In the genomic region with DNA sequence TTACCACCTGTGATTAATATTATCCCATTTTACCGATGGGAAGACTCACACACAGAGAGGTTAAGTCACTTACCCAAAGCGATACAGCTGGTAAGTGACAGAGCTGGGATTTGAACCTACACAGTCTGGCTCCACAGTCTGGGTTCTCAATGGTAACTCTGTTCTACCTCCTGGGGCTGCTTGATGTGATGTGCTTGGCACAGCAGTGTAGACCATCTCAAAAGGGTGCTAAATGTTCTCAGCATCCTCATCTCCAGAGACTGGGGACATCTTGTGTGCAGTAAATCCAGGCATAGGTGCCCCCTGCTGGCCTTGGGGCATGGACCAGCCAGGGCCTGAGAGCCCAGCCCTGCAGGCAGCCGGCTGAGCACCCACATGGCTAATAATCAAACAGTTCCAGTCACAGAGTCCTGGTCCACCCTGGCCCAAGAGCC, we compare ENCODE assay signal across 8 cellular contexts. TPM values are rescaled to one million over a fixed set of nuclear protein-coding genes. Genes with fewer than 3 reads are reported as not detected.
DNase-seq lines count a peak whose midpoint lies in the region; TF ChIP-seq lines count a peak whose summit lies in the region.

No MANE protein-coding gene starts in this region.

- no peak overlapping the region for H3K4me3 ChIP-seq in CD8-positive, alpha-beta memory T cell (ENCODE audit: low read length)
- no peak overlapping the region for H3K4me3 ChIP-seq in neuronal stem cell (ENCODE audit: low read length in 2 of 2)

- H4K5ac ChIP-seq in H9 (ENCODE audit: insufficient read length, low read depth, low read length), result no peak overlapping the region

- no peaks in the 10 kb centered on the region for H3K9me3 ChIP-seq in CD8-positive, alpha-beta memory T cell (ENCODE audit: low read length)
- no peaks in the 10 kb centered on the region for H3K9me3 ChIP-seq in H9 (ENCODE audit: control insufficient read depth, low read depth, low read length)
- H3K9me3 ChIP-seq in neuronal stem cell (replicated peaks in 1 of 2; ENCODE audit: control insufficient read depth in 2 of 2, insufficient read depth in 1 of 2, low read depth in 1 of 2, low read length in 2 of 2), result no peaks in the 10 kb centered on the region

- H3K4me2 ChIP-seq in H9 (ENCODE audit: insufficient read depth, insufficient read length, low read length) (no peak overlapping the region), neuronal stem cell (ENCODE audit: insufficient read depth, low read length, poor library complexity, severe bottlenecking) (no peak overlapping the region)

- peak in 4 of 5 donors; percentile 8 to 31 (median 26) for DNase-seq in CD8-positive, alpha-beta memory T cell
- DNase-seq in H9 (peak; percentile 58), RPMI8226 (peak; percentile 78), astrocyte of the hippocampus (ENCODE audit: low read depth, low spot score) (peak; percentile 73), islet precursor cell (peak; percentile 80), neuronal stem cell (ENCODE audit: low spot score) (no peak), NCI-H446 treated with DMSO at 0.1 percent for 48 hours (lab: John Stamatoyannopoulos, UW) (no peak)
- peak; percentile 41 for DNase-seq in stimulated activated CD8-positive, alpha-beta memory T cell treated with anti-CD3 and anti-CD28 coated beads, Interleukin-4, amount 100 ng/mL, for 24 hours (ENCODE audit: low read depth)

- no peak overlapping the region for H3K18ac ChIP-seq in H9 (ENCODE audit: insufficient read length, low read depth, low read length)
- H3K18ac ChIP-seq in neuronal stem cell (ENCODE audit: low read length), result no peak overlapping the region

- CTCF ChIA-PET in CD8-positive, alpha-beta memory T cell (lab: Charles Lee), result interaction anchor here (0.6 to 1.0 kb wide), 2 partner anchors 40 to 144 kb away, joined by 3 to 4 read pairs; no protein-coding TSS in a partner anchor

- no peak overlapping the region for H3K4ac ChIP-seq in H9 (ENCODE audit: low read depth, low read length)
- H3K4ac ChIP-seq in neuronal stem cell (ENCODE audit: low read length), result no peak overlapping the region

- H2BK120ac ChIP-seq in H9 (ENCODE audit: low read depth, low read length, poor library complexity, severe bottlenecking) (no peak overlapping the region), neuronal stem cell (ENCODE audit: low read depth, low read length) (no peak overlapping the region)

- H4K20me1 ChIP-seq in H9 (ENCODE audit: control insufficient read depth, insufficient read depth, insufficient read length), result no peaks in the 10 kb centered on the region

- peak; percentile 63 for TF ChIP-seq CTCF in H9 (conservative IDR thresholded peaks at IDR 0.05)

- POLR2A ChIA-PET in CD8-positive, alpha-beta memory T cell (lab: Charles Lee), result no interaction called here

- H3K27ac ChIP-seq in CD8-positive, alpha-beta memory T cell (ENCODE audit: low read depth, low read length), result no peak overlapping the region
- no peak overlapping the region for H3K27ac ChIP-seq in H9 (ENCODE audit: insufficient read length, low read depth, low read length)
- no peak overlapping the region for H3K27ac ChIP-seq in neuronal stem cell (replicated peaks; ENCODE audit: low read length)

- no peak overlapping the region for H4K91ac ChIP-seq in H9 (ENCODE audit: insufficient read length, low read depth, low read length)
- no peak overlapping the region for H4K91ac ChIP-seq in neuronal stem cell (ENCODE audit: low read depth, low read length, poor library complexity)

- no peaks in the 10 kb centered on the region for H3K4me1 ChIP-seq in CD8-positive, alpha-beta memory T cell (ENCODE audit: insufficient read depth, low read length)
- H3K4me1 ChIP-seq in H9 (ENCODE audit: insufficient read depth, low read length) (no peaks in the 10 kb centered on the region), neuronal stem cell (ENCODE audit: control insufficient read depth in 2 of 2, insufficient read depth in 1 of 2, low read depth in 1 of 2, low read length in 2 of 2) (peaks cover 0 to 3% of the 10 kb centered on the region in 2 donors)

- H2BK12ac ChIP-seq in H9 (ENCODE audit: insufficient read length, low read depth, low read length), result no peak overlapping the region
- H2BK12ac ChIP-seq in neuronal stem cell (ENCODE audit: low read length), result no peak overlapping the region

- H2BK5ac ChIP-seq in H9 (ENCODE audit: insufficient read length, low read length), result no peak overlapping the region
- no peak overlapping the region for H2BK5ac ChIP-seq in neuronal stem cell (ENCODE audit: low read length)

- no peak overlapping the region for H2BK15ac ChIP-seq in H9 (ENCODE audit: low read depth, low read length)
- H2BK15ac ChIP-seq in neuronal stem cell (ENCODE audit: low read length), result no peak overlapping the region

- H3K9me3 Mint-ChIP-seq in CD8-positive, alpha-beta memory T cell, result no peaks in the 10 kb centered on the region
- no peaks in the 10 kb centered on the region for H3K9me3 Mint-ChIP-seq in H9

- H3K27me3 Mint-ChIP-seq in CD8-positive, alpha-beta memory T cell, result peaks cover 8% of the 10 kb centered on the region in 2 donors
- H3K27me3 Mint-ChIP-seq in H9 (ENCODE audit: low read depth), result peaks cover 1% of the 10 kb centered on the region

- WGBS in H9 (ENCODE audit: extremely low coverage, insufficient read length, low lambda C conversion rate), result no CpG with 5 or more reads among the region's 3 CpGs
- WGBS in neuronal stem cell (ENCODE audit: extremely low coverage in 2 of 2, insufficient read length in 2 of 2, insufficient replicate concordance in 1 of 2), 2 donors, result no CpG with 5 or more reads among the region's 3 CpGs

- H2AFZ ChIP-seq in H9 (ENCODE audit: low read length), result no peak overlapping the region
- no peak overlapping the region for H2AFZ ChIP-seq in neuronal stem cell (ENCODE audit: low read length)

- H3K14ac ChIP-seq in H9 (ENCODE audit: insufficient read depth, low read length) (no peak overlapping the region), neuronal stem cell (ENCODE audit: low read length) (no peak overlapping the region)

- no peak overlapping the region for H4K8ac ChIP-seq in H9 (replicated peaks; ENCODE audit: insufficient read length, low read depth, low read length)
- H4K8ac ChIP-seq in neuronal stem cell (ENCODE audit: low read depth, low read length), result no peak overlapping the region

- no peak overlapping the region for H3K9ac ChIP-seq in H9 (ENCODE audit: extremely low read depth, insufficient read length, low read length)
- H3K9ac ChIP-seq in neuronal stem cell (ENCODE audit: low read depth, low read length, poor library complexity), result no peak overlapping the region

- H3K23ac ChIP-seq in H9 (ENCODE audit: insufficient read length, low read depth, low read length) (no peak overlapping the region), neuronal stem cell (ENCODE audit: low read depth, low read length, poor library complexity) (no peak overlapping the region)

- no peaks in the 10 kb centered on the region for H3K4me1 Mint-ChIP-seq in CD8-positive, alpha-beta memory T cell
- no peaks in the 10 kb centered on the region for H3K4me1 Mint-ChIP-seq in H9

- no peak overlapping the region for H2AK5ac ChIP-seq in H9 (ENCODE audit: insufficient read length, low read length)
- no peak overlapping the region for H2AK5ac ChIP-seq in neuronal stem cell (ENCODE audit: low read depth, low read length)

- H3K4me3 Mint-ChIP-seq in CD8-positive, alpha-beta memory T cell, result no peak overlapping the region
- no peak overlapping the region for H3K4me3 Mint-ChIP-seq in H9

- H3K23me2 ChIP-seq in H9 (ENCODE audit: insufficient read length, low read depth, low read length, poor library complexity, severe bottlenecking), result no peaks in the 10 kb centered on the region

- no peaks in the 10 kb centered on the region for H3K36me3 Mint-ChIP-seq in CD8-positive, alpha-beta memory T cell
- no peaks in the 10 kb centered on the region for H3K36me3 Mint-ChIP-seq in H9 (ENCODE audit: insufficient read depth in 1 of 3, low read depth in 3 of 3)

- H3K79me1 ChIP-seq in H9 (ENCODE audit: insufficient read depth, low read depth, low read length, poor library complexity, severe bottlenecking) (no peaks in the 10 kb centered on the region), neuronal stem cell (ENCODE audit: low read depth, low read length) (no peaks in the 10 kb centered on the region)

- H2BK20ac ChIP-seq in H9 (ENCODE audit: low read depth, low read length, poor library complexity, severe bottlenecking), result no peak overlapping the region

- no peak overlapping the region for H3T11ph ChIP-seq in H9 (ENCODE audit: low read length)

- no peaks in the 10 kb centered on the region for H3K27me3 ChIP-seq in CD8-positive, alpha-beta memory T cell (ENCODE audit: insufficient read depth, low read length, poor library complexity, severe bottlenecking)
- H3K27me3 ChIP-seq in H9 (ENCODE audit: insufficient read depth, low read length), result no peaks in the 10 kb centered on the region
- H3K27me3 ChIP-seq in neuronal stem cell (ENCODE audit: control insufficient read depth in 3 of 3, insufficient read depth in 3 of 3, low read depth in 1 of 3, low read length in 3 of 3), result peaks cover 0 to 12% (median 0%) of the 10 kb centered on the region in 3 experiments

- no peaks in the 10 kb centered on the region for H3K36me3 ChIP-seq in CD8-positive, alpha-beta memory T cell (ENCODE audit: insufficient read depth, low read length)
- no peaks in the 10 kb centered on the region for H3K36me3 ChIP-seq in neuronal stem cell (replicated peaks in 1 of 2; ENCODE audit: control insufficient read depth in 2 of 2, insufficient read depth in 2 of 2, low read length in 2 of 2)

- H3K27ac Mint-ChIP-seq in CD8-positive, alpha-beta memory T cell, result peak overlapping the region in 1 of 8 donors; percentile 29
- H3K27ac Mint-ChIP-seq in H9, result no peak overlapping the region; a peak in 1 of 7 replicates

- no peak overlapping the region for H3K56ac ChIP-seq in H9 (ENCODE audit: insufficient read length, low read depth, low read length)

- H3K79me2 ChIP-seq in H9 (ENCODE audit: insufficient read depth, low read length), result no peaks in the 10 kb centered on the region

RNA-seq across cellular contexts. Expression of a gene that starts 15.4 kb away (rescaled TPM):
- 10 to 100 TPM; 50.2 to 53.0 TPM for total RNA-seq in CD8-positive, alpha-beta memory T cell
- 29.7 TPM for polyA plus RNA-seq in CD8-positive, alpha-beta memory T cell
- 25.7 and 29.9 TPM in 2 replicates for total RNA-seq in H9 (2021)
- polyA plus RNA-seq in neuronal stem cell (2013, experiment 1 of 2), result 31.8 TPM
- polyA plus RNA-seq in neuronal stem cell (2013, experiment 2 of 2), result 30.8 TPM

RNA-seq across cellular contexts. Expression of a gene that starts 25.6 kb away (rescaled TPM):
- not detected for total RNA-seq in CD8-positive, alpha-beta memory T cell
- polyA plus RNA-seq in CD8-positive, alpha-beta memory T cell, result not detected
- 0.72 TPM in 1 of 2 replicates, not detected in the other for total RNA-seq in H9 (2021)
- polyA plus RNA-seq in neuronal stem cell (2013, experiment 1 of 2), result 0.28 TPM
- 0.21 TPM for polyA plus RNA-seq in neuronal stem cell (2013, experiment 2 of 2)

RNA-seq across cellular contexts. Expression of a gene that starts 52.1 kb away (rescaled TPM):
- total RNA-seq in CD8-positive, alpha-beta memory T cell, result not detected
- polyA plus RNA-seq in CD8-positive, alpha-beta memory T cell, result not detected
- 0.46 and 0.64 TPM in 2 replicates for total RNA-seq in H9 (2021)
- polyA plus RNA-seq in neuronal stem cell (2013, experiment 1 of 2), result 0.25 TPM
- 0.33 TPM for polyA plus RNA-seq in neuronal stem cell (2013, experiment 2 of 2)

Comparison
In these comparisons a context has a peak if more than half of its experiments do, and no peak if none do; other contexts are left out.
1. DNase-seq: peak in CD8-positive, alpha-beta memory T cell (4 of 5), H9 (single experiment), RPMI8226 (single experiment), astrocyte of the hippocampus (single experiment), islet precursor cell (single experiment) and stimulated activated CD8-positive, alpha-beta memory T cell treated with anti-CD3 and anti-CD28 coated beads, Interleukin-4, amount 100 ng/mL, for 24 hours (single experiment); none in neuronal stem cell (single experiment) and NCI-H446 treated with DMSO at 0.1 percent for 48 hours (single experiment).